In genomic region chr5:133980652-133981051, GRCh38 we compare ENCODE assay signal across 1 cellular context.
TF ChIP-seq lines count a peak whose summit lies in the region.

No MANE protein-coding gene starts in this region.

TF ChIP-seq in GM23338, 12 proteins besides CTCF, POLR2A, EP300 and RAD21:
- TF ChIP-seq, protein P1, sequence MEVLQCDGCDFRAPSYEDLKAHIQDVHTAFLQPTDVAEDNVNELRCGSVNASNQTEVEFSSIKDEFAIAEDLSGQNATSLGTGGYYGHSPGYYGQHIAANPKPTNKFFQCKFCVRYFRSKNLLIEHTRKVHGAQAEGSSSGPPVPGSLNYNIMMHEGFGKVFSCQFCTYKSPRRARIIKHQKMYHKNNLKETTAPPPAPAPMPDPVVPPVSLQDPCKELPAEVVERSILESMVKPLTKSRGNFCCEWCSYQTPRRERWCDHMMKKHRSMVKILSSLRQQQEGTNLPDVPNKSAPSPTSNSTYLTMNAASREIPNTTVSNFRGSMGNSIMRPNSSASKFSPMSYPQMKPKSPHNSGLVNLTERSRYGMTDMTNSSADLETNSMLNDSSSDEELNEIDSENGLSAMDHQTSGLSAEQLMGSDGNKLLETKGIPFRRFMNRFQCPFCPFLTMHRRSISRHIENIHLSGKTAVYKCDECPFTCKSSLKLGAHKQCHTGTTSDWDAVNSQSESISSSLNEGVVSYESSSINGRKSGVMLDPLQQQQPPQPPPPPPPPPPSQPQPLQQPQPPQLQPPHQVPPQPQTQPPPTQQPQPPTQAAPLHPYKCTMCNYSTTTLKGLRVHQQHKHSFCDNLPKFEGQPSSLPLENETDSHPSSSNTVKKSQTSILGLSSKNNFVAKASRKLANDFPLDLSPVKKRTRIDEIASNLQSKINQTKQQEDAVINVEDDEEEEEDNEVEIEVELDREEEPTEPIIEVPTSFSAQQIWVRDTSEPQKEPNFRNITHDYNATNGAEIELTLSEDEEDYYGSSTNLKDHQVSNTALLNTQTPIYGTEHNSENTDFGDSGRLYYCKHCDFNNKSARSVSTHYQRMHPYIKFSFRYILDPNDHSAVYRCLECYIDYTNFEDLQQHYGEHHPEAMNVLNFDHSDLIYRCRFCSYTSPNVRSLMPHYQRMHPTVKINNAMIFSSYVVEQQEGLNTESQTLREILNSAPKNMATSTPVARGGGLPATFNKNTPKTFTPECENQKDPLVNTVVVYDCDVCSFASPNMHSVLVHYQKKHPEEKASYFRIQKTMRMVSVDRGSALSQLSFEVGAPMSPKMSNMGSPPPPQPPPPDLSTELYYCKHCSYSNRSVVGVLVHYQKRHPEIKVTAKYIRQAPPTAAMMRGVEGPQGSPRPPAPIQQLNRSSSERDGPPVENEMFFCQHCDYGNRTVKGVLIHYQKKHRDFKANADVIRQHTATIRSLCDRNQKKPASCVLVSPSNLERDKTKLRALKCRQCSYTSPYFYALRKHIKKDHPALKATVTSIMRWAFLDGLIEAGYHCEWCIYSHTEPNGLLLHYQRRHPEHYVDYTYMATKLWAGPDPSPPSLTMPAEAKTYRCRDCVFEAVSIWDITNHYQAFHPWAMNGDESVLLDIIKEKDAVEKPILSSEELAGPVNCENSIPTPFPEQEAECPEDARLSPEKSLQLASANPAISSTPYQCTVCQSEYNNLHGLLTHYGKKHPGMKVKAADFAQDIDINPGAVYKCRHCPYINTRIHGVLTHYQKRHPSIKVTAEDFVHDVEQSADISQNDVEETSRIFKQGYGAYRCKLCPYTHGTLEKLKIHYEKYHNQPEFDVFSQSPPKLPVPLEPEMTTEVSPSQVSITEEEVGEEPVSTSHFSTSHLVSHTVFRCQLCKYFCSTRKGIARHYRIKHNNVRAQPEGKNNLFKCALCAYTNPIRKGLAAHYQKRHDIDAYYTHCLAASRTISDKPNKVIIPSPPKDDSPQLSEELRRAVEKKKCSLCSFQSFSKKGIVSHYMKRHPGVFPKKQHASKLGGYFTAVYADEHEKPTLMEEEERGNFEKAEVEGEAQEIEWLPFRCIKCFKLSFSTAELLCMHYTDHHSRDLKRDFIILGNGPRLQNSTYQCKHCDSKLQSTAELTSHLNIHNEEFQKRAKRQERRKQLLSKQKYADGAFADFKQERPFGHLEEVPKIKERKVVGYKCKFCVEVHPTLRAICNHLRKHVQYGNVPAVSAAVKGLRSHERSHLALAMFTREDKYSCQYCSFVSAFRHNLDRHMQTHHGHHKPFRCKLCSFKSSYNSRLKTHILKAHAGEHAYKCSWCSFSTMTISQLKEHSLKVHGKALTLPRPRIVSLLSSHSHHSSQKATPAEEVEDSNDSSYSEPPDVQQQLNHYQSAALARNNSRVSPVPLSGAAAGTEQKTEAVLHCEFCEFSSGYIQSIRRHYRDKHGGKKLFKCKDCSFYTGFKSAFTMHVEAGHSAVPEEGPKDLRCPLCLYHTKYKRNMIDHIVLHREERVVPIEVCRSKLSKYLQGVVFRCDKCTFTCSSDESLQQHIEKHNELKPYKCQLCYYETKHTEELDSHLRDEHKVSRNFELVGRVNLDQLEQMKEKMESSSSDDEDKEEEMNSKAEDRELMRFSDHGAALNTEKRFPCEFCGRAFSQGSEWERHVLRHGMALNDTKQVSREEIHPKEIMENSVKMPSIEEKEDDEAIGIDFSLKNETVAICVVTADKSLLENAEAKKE (CRISPR knock-in tag; IDR thresholded peaks at IDR 0.05), result no peak
- no peak for TF ChIP-seq ZNF114 (CRISPR knock-in tag; IDR thresholded peaks at IDR 0.05)
TF ChIP-seq in GM23338: peak in this region for 0.
